ENCODE assay signal across 14 cellular contexts in genomic region chr13:95509521-95510315, GRCh38.
A peak's percentile ranks its signal among the peaks of the same experiment; 100 is the strongest.
DNase-seq lines count a peak whose midpoint lies in the region; ATAC-seq and TF ChIP-seq lines count a peak whose summit lies in the region.
"Had no signal": no experiment of that assay in that cellular context is flagged by ENCODE, and none has a peak within 500 bp of the region (broad histone marks: within the 10 kb centered on the region; RNA-seq: fewer than 3 reads in every experiment).

No MANE protein-coding gene starts in this region.

- no peak for TF ChIP-seq CTCF in choroid plexus epithelial cell (conservative IDR thresholded peaks at IDR 0.05; ENCODE audit: low read depth, low read length)
- no peak for TF ChIP-seq CTCF in nephron progenitor cell (IDR thresholded peaks at IDR 0.05)
- no peak for TF ChIP-seq CTCF in GM13977 (IDR thresholded peaks at IDR 0.05; ENCODE audit: extremely low read depth, insufficient read depth, missing control alignments)

- ATAC-seq in GM18873 (IDR thresholded peaks at IDR 0.05; ENCODE audit: low FRiP score, unreplicated experiment) (no peak), GM18520 (IDR thresholded peaks at IDR 0.05; ENCODE audit: unreplicated experiment) (no peak), GM18861 (IDR thresholded peaks at IDR 0.05; ENCODE audit: unreplicated experiment) (no peak)
- ATAC-seq: left ventricle myocardium superior had no signal

- H3K4me3 Mint-ChIP-seq in nephron progenitor cell = no peak overlapping the region

- peak; percentile 8 for DNase-seq in GM04504 (ENCODE audit: low read depth)
- peak; percentile 74 for DNase-seq in NOMO-1 treated with DMSO at 0.1 percent for 48 hours (lab: John Stamatoyannopoulos, UW; ENCODE audit: unreplicated experiment)
- peak; percentile 30 for DNase-seq in choroid plexus epithelial cell (ENCODE audit: low read depth)
- DNase-seq in nephron progenitor cell = no peak
- no peak for DNase-seq in GM13977 (ENCODE audit: low spot score)
- DNase-seq: activated CD8-positive, alpha-beta memory T cell treated with anti-CD3 and anti-CD28 coated beads, Interleukin-2, amount 50 U/mL, for 48 hours; Caco-2; erythroblast; left ventricle myocardium superior; MM.1S; posterior cingulate gyrus had no signal

- H3K27ac Mint-ChIP-seq in nephron progenitor cell = peak overlapping the region; percentile 64

- no peaks in the 10 kb centered on the region for H3K4me1 Mint-ChIP-seq in nephron progenitor cell

- no peak overlapping the region for H3K4me3 ChIP-seq in choroid plexus epithelial cell (ENCODE audit: low read depth, low read length)

- no peaks in the 10 kb centered on the region for H3K36me3 Mint-ChIP-seq in nephron progenitor cell (ENCODE audit: low read depth)

- in situ Hi-C loops in GM13977 (cut with MboI; ENCODE audit: low pct_unique_long_range_greater_than_20kb, low sequenced_read_pairs, unreplicated experiment) = no loop called here

- peaks cover 7% of the 10 kb centered on the region for H3K27me3 Mint-ChIP-seq in nephron progenitor cell (ENCODE audit: low read depth, poor library complexity)

- H3K9me3 Mint-ChIP-seq in nephron progenitor cell = no peaks in the 10 kb centered on the region

Comparison
In these comparisons a context has a peak if more than half of its experiments do, and no peak if none do; other contexts are left out.
1. DNase-seq: peak in GM04504 (single experiment), NOMO-1 treated with DMSO at 0.1 percent for 48 hours (single experiment) and choroid plexus epithelial cell (single experiment); none in nephron progenitor cell (single experiment) and GM13977 (single experiment).